Comparison of ENCODE assay signal across 20 cellular contexts in the genomic region with DNA sequence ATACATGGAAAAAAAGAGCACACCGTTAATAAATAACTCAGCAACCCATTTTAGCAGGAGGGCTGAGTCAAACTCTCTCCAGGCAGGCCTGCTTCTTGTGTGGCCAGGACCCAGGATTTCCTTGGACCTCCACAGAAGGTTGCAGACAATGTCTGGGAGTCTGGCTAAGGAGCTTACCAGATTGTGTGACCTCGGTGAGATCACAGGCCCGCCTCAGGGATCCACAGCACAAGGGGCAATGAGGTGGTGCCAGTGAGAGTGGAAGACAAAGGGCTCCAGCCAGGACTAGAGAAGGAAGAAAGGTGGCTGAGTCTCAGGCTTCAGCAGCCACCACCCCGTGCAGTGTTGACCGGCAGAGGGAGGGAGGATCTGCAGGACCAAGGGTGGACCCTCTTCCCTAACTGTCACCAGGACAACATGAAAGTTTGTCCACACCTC. TPM values are rescaled to one million over a fixed set of nuclear protein-coding genes. Genes with fewer than 3 reads are reported as not detected.
DNase-seq lines count a peak whose midpoint lies in the region; ATAC-seq, FAIRE-seq and TF ChIP-seq lines count a peak whose summit lies in the region.
"Had no signal": no experiment of that assay in that cellular context is flagged by ENCODE, and none has a peak within 500 bp of the region (broad histone marks: within the 10 kb centered on the region; RNA-seq: fewer than 3 reads in every experiment).

No MANE protein-coding gene starts in this region.

- H3K9ac ChIP-seq in astrocyte (ENCODE audit: low read length): no peak overlapping the region

- intact Hi-C loops in sigmoid colon (cut with DNase I) (no loop called here), prostate gland (cut with DNase I) (no loop called here)

- H3K27me3 ChIP-seq in astrocyte (ENCODE audit: insufficient read depth, low read length) (no peaks in the 10 kb centered on the region), sigmoid colon (no peaks in the 10 kb centered on the region), prostate gland (replicated peaks; ENCODE audit: insufficient read depth) (no peaks in the 10 kb centered on the region)
- H3K27me3 ChIP-seq: heart left ventricle had no signal

- H3K79me2 ChIP-seq in astrocyte (ENCODE audit: insufficient read depth, low read length): no peaks in the 10 kb centered on the region

- H3K4me1 Mint-ChIP-seq in astrocyte (ENCODE audit: low read depth, unreplicated experiment): peaks cover 13% of the 10 kb centered on the region
- H3K4me1 Mint-ChIP-seq: activated CD4-positive, alpha-beta T cell treated with anti-CD3 and anti-CD28 coated beads for 36 hours had no signal

- TF ChIP-seq POLR2A in sigmoid colon (IDR thresholded peaks at IDR 0.05) (no peak), prostate gland (IDR thresholded peaks at IDR 0.05) (no peak)

- H3K36me3 ChIP-seq in HEK293 (ENCODE audit: control insufficient read depth in 2 of 2, insufficient read depth in 1 of 2, low read length in 2 of 2) (peaks cover 0 to 9% of the 10 kb centered on the region in 2 experiments; a peak in 1 of 3 replicates), astrocyte (ENCODE audit: insufficient read depth, low read length) (peaks cover 8% of the 10 kb centered on the region), sigmoid colon (peaks cover 0 to 10% (median 2%) of the 10 kb centered on the region in 4 donors), prostate gland (no peaks in the 10 kb centered on the region)

- no peaks in the 10 kb centered on the region for H3K4me1 ChIP-seq in HEK293 (ENCODE audit: control insufficient read depth, insufficient read depth, low read length)
- no peaks in the 10 kb centered on the region for H3K4me1 ChIP-seq in astrocyte (ENCODE audit: insufficient read depth, low read length)
- peaks cover 0 to 11% (median 8%) of the 10 kb centered on the region in 4 donors for H3K4me1 ChIP-seq in sigmoid colon
- H3K4me1 ChIP-seq in prostate gland (replicated peaks): no peaks in the 10 kb centered on the region
- H3K4me1 ChIP-seq: heart left ventricle had no signal

- no peaks in the 10 kb centered on the region for H3K9me3 Mint-ChIP-seq in astrocyte (ENCODE audit: unreplicated experiment)

- H3K27ac Mint-ChIP-seq in astrocyte (ENCODE audit: unreplicated experiment): peak overlapping the region; percentile 55
- H3K27ac Mint-ChIP-seq: activated CD4-positive, alpha-beta T cell treated with anti-CD3 and anti-CD28 coated beads for 36 hours had no signal

- H3K27ac ChIP-seq in HEK293 (ENCODE audit: extremely low read depth, low read depth, low read length) (no peak overlapping the region), astrocyte (ENCODE audit: low read depth, low read length) (no peak overlapping the region), sigmoid colon (peak overlapping the region in 3 of 4 donors; percentile 44 to 49 (median 47)), prostate gland (no peak overlapping the region)
- H3K27ac ChIP-seq: heart left ventricle, PC-9 had no signal

- H3K4me3 ChIP-seq in HEK293 (ENCODE audit: low read depth, low read length) (no peak overlapping the region), astrocyte (ENCODE audit: insufficient read depth, low read depth, low read length) (no peak overlapping the region), sigmoid colon (no peak overlapping the region), prostate gland (no peak overlapping the region)
- H3K4me3 ChIP-seq: heart left ventricle, PC-9 had no signal

- WGBS in sigmoid colon, 2 donors: 63 to 80% methylated on average over 5 of the region's 5 CpGs
- WGBS in prostate gland: 50% methylated on average over 5 of the region's 5 CpGs

- H3K4me2 ChIP-seq in astrocyte (ENCODE audit: low read length): no peak overlapping the region
- H3K4me2 ChIP-seq: PC-9 had no signal

- FAIRE-seq in astrocyte (lab: Jason Lieb, UNC): no peak

- DNase-seq in astrocyte (ENCODE audit: low read depth) (no peak), left kidney (ENCODE audit: low read depth, low spot score) (peak; percentile 30), sigmoid colon (no peak), HPDE6-E6E7 (ENCODE audit: extremely low spot score) (no peak), prostate gland (ENCODE audit: low spot score) (no peak)
- DNase-seq: activated CD4-positive, alpha-beta T cell treated with anti-CD3 and anti-CD28 coated beads for 36 hours; activated gamma-delta T cell; amniotic stem cell; central memory CD4-positive, alpha-beta T cell; COR-L47; effector CD4-positive, alpha-beta T cell; heart left ventricle; midbrain; NCI-H1417; NCI-H774; PC-9; T1000 had no signal

- CTCF ChIA-PET in HEK293 (lab: Yijun Ruan, JAX): no interaction called here

- TF ChIP-seq CTCF in HEK293 (tag by site-specific recombination; IDR thresholded peaks at IDR 0.05) (no peak), astrocyte (IDR thresholded peaks at IDR 0.05; ENCODE audit: insufficient read depth, low read depth, low read length) (no peak), sigmoid colon (IDR thresholded peaks at IDR 0.05) (no peak), prostate gland (IDR thresholded peaks at IDR 0.05) (no peak)

- POLR2A ChIA-PET in HEK293 (lab: Yijun Ruan, JAX): no interaction called here

- H3K36me3 Mint-ChIP-seq in astrocyte (ENCODE audit: low read depth, unreplicated experiment): peaks cover 15% of the 10 kb centered on the region

- H4K20me1 ChIP-seq in astrocyte (ENCODE audit: insufficient read depth, low read length): peaks cover 2% of the 10 kb centered on the region

- no peaks in the 10 kb centered on the region for H3K27me3 Mint-ChIP-seq in astrocyte (ENCODE audit: low read depth, unreplicated experiment)
- H3K27me3 Mint-ChIP-seq: activated CD4-positive, alpha-beta T cell treated with anti-CD3 and anti-CD28 coated beads for 36 hours had no signal

- no peak overlapping the region for H3K4me3 Mint-ChIP-seq in astrocyte (ENCODE audit: unreplicated experiment)
- H3K4me3 Mint-ChIP-seq: activated CD4-positive, alpha-beta T cell treated with anti-CD3 and anti-CD28 coated beads for 36 hours had no signal

- ATAC-seq in GM19328 (IDR thresholded peaks at IDR 0.05; ENCODE audit: unreplicated experiment) (no peak), HG03457 (IDR thresholded peaks at IDR 0.05; ENCODE audit: unreplicated experiment) (no peak)
- ATAC-seq: activated CD4-positive, alpha-beta T cell treated with anti-CD3 and anti-CD28 coated beads for 36 hours; heart left ventricle had no signal

- H2AFZ ChIP-seq in astrocyte (ENCODE audit: low read depth, low read length): no peak overlapping the region
- H2AFZ ChIP-seq: PC-9 had no signal

- no peak for TF ChIP-seq EP300 in sigmoid colon (IDR thresholded peaks at IDR 0.05)

- H3K9me3 ChIP-seq in HEK293 (ENCODE audit: control insufficient read depth, insufficient read depth, low read depth, low read length): no peaks in the 10 kb centered on the region
- H3K9me3 ChIP-seq in astrocyte (ENCODE audit: insufficient read depth, low read depth, low read length): no peaks in the 10 kb centered on the region
- H3K9me3 ChIP-seq in sigmoid colon: no peaks in the 10 kb centered on the region
- H3K9me3 ChIP-seq in prostate gland: no peaks in the 10 kb centered on the region

TF ChIP-seq in HEK293, 187 proteins besides CTCF, POLR2A, EP300 and RAD21:
- TF ChIP-seq ZNF404 (tag by site-specific recombination; IDR thresholded peaks at IDR 0.05) (no peak), GLIS1 (tag by site-specific recombination; IDR thresholded peaks at IDR 0.05) (peak; percentile 41)
TF ChIP-seq in HEK293: peak in this region for 1.

RNA-seq across cellular contexts. Expression of gene SEC22A, which starts 32.2 kb away (rescaled TPM):
- total RNA-seq in astrocyte: 10.9 and 16.9 TPM in 2 replicates
- total RNA-seq in sigmoid colon: 10 to 100 TPM; 17.8 to 47.2 (median 31.4) TPM
- polyA plus RNA-seq in sigmoid colon: 10 to 100 TPM in 1 of 3 donors, 1 to 10 TPM in 2; 5.8 to 13.5 (median 6.6) TPM
- 10 to 100 TPM; 26.8 to 34.9 TPM for total RNA-seq in prostate gland

Comparison
In these comparisons a context has a peak if more than half of its experiments do, and no peak if none do; other contexts are left out.
1. H3K27ac ChIP-seq: peak in sigmoid colon (3 of 4); none in HEK293 (single experiment), astrocyte (single experiment) and prostate gland (0 of 2).